35 cellular contexts compared by ENCODE assay signal in genomic region chr7:117158941-117159705, GRCh38.
DNase-seq lines count a peak whose midpoint lies in the region; ATAC-seq, FAIRE-seq and TF ChIP-seq lines count a peak whose summit lies in the region.
"Had no signal": no experiment of that assay in that cellular context is flagged by ENCODE, and none has a peak within 500 bp of the region (broad histone marks: within the 10 kb centered on the region; RNA-seq: fewer than 3 reads in every experiment).

No MANE protein-coding gene starts in this region.

- TF ChIP-seq POLR2A in GM18505 (IDR thresholded peaks at IDR 0.05; ENCODE audit: borderline replicate concordance, extremely low read depth, insufficient read depth, insufficient read length), result no peak
- no peak for TF ChIP-seq POLR2A in lower leg skin (IDR thresholded peaks at IDR 0.05)

- no peak for FAIRE-seq in astrocyte (lab: Jason Lieb, UNC)
- FAIRE-seq: A549, G401.6, GM18507, small intestine had no signal

- no peaks in the 10 kb centered on the region for H3K27me3 Mint-ChIP-seq in astrocyte (ENCODE audit: low read depth, unreplicated experiment)
- H3K27me3 Mint-ChIP-seq: activated CD4-positive, alpha-beta T cell treated with anti-CD3 and anti-CD28 coated beads, Interleukin-2, amount 10 ng/mL, durations not matched to agents 7 days and 5 days; activated naive CD8-positive, alpha-beta T cell treated with anti-CD3 and anti-CD28 coated beads, Interleukin-2, amount 50 U/mL, for 24 hours; effector memory CD8-positive, alpha-beta T cell; naive B cell had no signal

- H3K27ac ChIP-seq in GM23248, result peak overlapping the region; percentile 89
- H3K27ac ChIP-seq in astrocyte (ENCODE audit: low read depth, low read length), result peak overlapping the region; percentile 16
- H3K27ac ChIP-seq: A549; BLaER1 treated with 17β-estradiol and CSF1 and Interleukin-3, amounts not matched to agents 10 nM and 100 nM; breast epithelium; gastrocnemius medialis; Peyer's patch; stomach had no signal

- peaks cover 46% of the 10 kb centered on the region for H3F3A ChIP-seq in GM23248 (ENCODE audit: insufficient read depth)

- peaks cover 10% of the 10 kb centered on the region for H3K4me1 Mint-ChIP-seq in astrocyte (ENCODE audit: low read depth, unreplicated experiment)
- H3K4me1 Mint-ChIP-seq: activated CD4-positive, alpha-beta T cell treated with anti-CD3 and anti-CD28 coated beads, Interleukin-2, amount 10 ng/mL, durations not matched to agents 7 days and 5 days; activated naive CD8-positive, alpha-beta T cell treated with anti-CD3 and anti-CD28 coated beads, Interleukin-2, amount 50 U/mL, for 24 hours; naive B cell; WTC11 had no signal

- H2AFZ ChIP-seq in GM23248 (no peak overlapping the region), astrocyte (ENCODE audit: low read depth, low read length) (no peak overlapping the region)

- no peaks in the 10 kb centered on the region for H3K9me2 ChIP-seq in GM23248 (ENCODE audit: insufficient read depth)

- no peaks in the 10 kb centered on the region for H3K36me3 Mint-ChIP-seq in astrocyte (ENCODE audit: low read depth, unreplicated experiment)
- H3K36me3 Mint-ChIP-seq: naive B cell, WTC11 had no signal

- in situ Hi-C loops in GM23248 (cut with MboI) (no loop called here), HAP-1 (cut with MboI; ENCODE audit: low sequenced_read_pairs) (no loop called here)

- H3K79me2 ChIP-seq in GM23248 (ENCODE audit: insufficient read depth) (no peaks in the 10 kb centered on the region), astrocyte (ENCODE audit: insufficient read depth, low read length) (no peaks in the 10 kb centered on the region)

- H4K20me1 ChIP-seq in GM23248 (ENCODE audit: insufficient read depth) (no peaks in the 10 kb centered on the region), astrocyte (ENCODE audit: insufficient read depth, low read length) (no peaks in the 10 kb centered on the region)
- H4K20me1 ChIP-seq: BLaER1 treated with 17β-estradiol and CSF1 and Interleukin-3, amounts not matched to agents 10 nM and 100 nM had no signal

- H3K36me3 ChIP-seq in GM23248 (ENCODE audit: low read depth), result no peaks in the 10 kb centered on the region
- no peaks in the 10 kb centered on the region for H3K36me3 ChIP-seq in astrocyte (ENCODE audit: insufficient read depth, low read length)
- no peaks in the 10 kb centered on the region for H3K36me3 ChIP-seq in HAP-1 (replicated peaks)
- H3K36me3 ChIP-seq: BLaER1 treated with 17β-estradiol and CSF1 and Interleukin-3, amounts not matched to agents 10 nM and 100 nM; breast epithelium; gastrocnemius medialis; Peyer's patch; tibial artery had no signal

- H3K4me3 Mint-ChIP-seq in astrocyte (ENCODE audit: unreplicated experiment), result no peak overlapping the region
- H3K4me3 Mint-ChIP-seq: activated CD4-positive, alpha-beta T cell treated with anti-CD3 and anti-CD28 coated beads, Interleukin-2, amount 10 ng/mL, durations not matched to agents 7 days and 5 days; activated naive CD8-positive, alpha-beta T cell treated with anti-CD3 and anti-CD28 coated beads, Interleukin-2, amount 50 U/mL, for 24 hours; activated T-cell treated with anti-CD3 and anti-CD28 coated beads, Interleukin-2, amount 50 U/mL, for 4 hours; effector memory CD8-positive, alpha-beta T cell; naive B cell; WTC11 had no signal

- peak overlapping the region; percentile 68 for H3K4me2 ChIP-seq in GM23248 (ENCODE audit: unreplicated experiment)
- H3K4me2 ChIP-seq in astrocyte (ENCODE audit: low read length), result no peak overlapping the region
- H3K4me2 ChIP-seq: A549; BLaER1 treated with 17β-estradiol and CSF1 and Interleukin-3, amounts not matched to agents 10 nM and 100 nM had no signal

- no peaks in the 10 kb centered on the region for H3K9me3 ChIP-seq in GM23248 (ENCODE audit: low read depth)
- H3K9me3 ChIP-seq in astrocyte (ENCODE audit: insufficient read depth, low read depth, low read length), result no peaks in the 10 kb centered on the region
- no peaks in the 10 kb centered on the region for H3K9me3 ChIP-seq in HAP-1
- H3K9me3 ChIP-seq: A549; BLaER1 treated with 17β-estradiol and CSF1 and Interleukin-3, amounts not matched to agents 10 nM and 100 nM; breast epithelium; gastrocnemius medialis; Peyer's patch; stomach; tibial artery had no signal

- peak overlapping the region; percentile 14 for H3K27ac Mint-ChIP-seq in astrocyte (ENCODE audit: unreplicated experiment)
- H3K27ac Mint-ChIP-seq: activated CD4-positive, alpha-beta T cell treated with anti-CD3 and anti-CD28 coated beads, Interleukin-2, amount 10 ng/mL, durations not matched to agents 7 days and 5 days; activated naive CD8-positive, alpha-beta T cell treated with anti-CD3 and anti-CD28 coated beads, Interleukin-2, amount 50 U/mL, for 24 hours; effector memory CD8-positive, alpha-beta T cell; naive B cell; WTC11 had no signal

- intact Hi-C loops in lower leg skin (cut with DNase I; ENCODE audit: low total_unique reads), result no loop called here

- H3K4me1 ChIP-seq in GM23248 (ENCODE audit: insufficient read depth), result peaks cover 42% of the 10 kb centered on the region
- H3K4me1 ChIP-seq in astrocyte (ENCODE audit: insufficient read depth, low read length), result peaks cover 20% of the 10 kb centered on the region
- no peaks in the 10 kb centered on the region for H3K4me1 ChIP-seq in HAP-1
- H3K4me1 ChIP-seq: BLaER1 treated with 17β-estradiol and CSF1 and Interleukin-3, amounts not matched to agents 10 nM and 100 nM; breast epithelium; Peyer's patch had no signal

- no peaks in the 10 kb centered on the region for H3K9me3 Mint-ChIP-seq in astrocyte (ENCODE audit: unreplicated experiment)
- H3K9me3 Mint-ChIP-seq: activated CD4-positive, alpha-beta T cell treated with anti-CD3 and anti-CD28 coated beads, Interleukin-2, amount 10 ng/mL, durations not matched to agents 7 days and 5 days; activated naive CD8-positive, alpha-beta T cell treated with anti-CD3 and anti-CD28 coated beads, Interleukin-2, amount 50 U/mL, for 24 hours; activated T-cell treated with anti-CD3 and anti-CD28 coated beads, Interleukin-2, amount 50 U/mL, for 4 hours; effector memory CD8-positive, alpha-beta T cell; naive B cell; WTC11 had no signal

- ATAC-seq in GM18505 (IDR thresholded peaks at IDR 0.05; ENCODE audit: unreplicated experiment) (no peak), GM21381 (IDR thresholded peaks at IDR 0.05; ENCODE audit: unreplicated experiment) (no peak)
- ATAC-seq: A549; activated naive CD8-positive, alpha-beta T cell treated with anti-CD3 and anti-CD28 coated beads, Interleukin-2, amount 50 U/mL, for 24 hours; activated T-cell treated with anti-CD3 and anti-CD28 coated beads, Interleukin-2, amount 50 U/mL, for 4 hours; effector memory CD8-positive, alpha-beta T cell; gastrocnemius medialis; WTC11 had no signal

- H3K9ac ChIP-seq in GM23248 (peak overlapping the region; percentile 11; the same call in 1 of the 2 replicates), astrocyte (ENCODE audit: low read length) (no peak overlapping the region)
- H3K9ac ChIP-seq: BLaER1 treated with 17β-estradiol and CSF1 and Interleukin-3, amounts not matched to agents 10 nM and 100 nM had no signal

- 50% methylated on average over 4 of the region's 4 CpGs for WGBS in GM23248 (ENCODE audit: low coverage in 1 of 2, low lambda C conversion rate in 2 of 2, missing lambda C conversion rate in 2 of 2), 2 experiments
- WGBS in lower leg skin, 2 donors, result 80 to 82% methylated on average over 4 of the region's 4 CpGs

- peak; percentile 19 for DNase-seq in AG08395 (ENCODE audit: low spot score)
- DNase-seq in GM23248, result peak; percentile 57
- DNase-seq in astrocyte (ENCODE audit: low read depth), result peak; percentile 74
- peak; percentile 62 for DNase-seq in iris pigment epithelial cell (ENCODE audit: low read depth)
- no peak for DNase-seq in HAP-1 (ENCODE audit: low spot score in 2 of 2)
- no peak for DNase-seq in lower leg skin (ENCODE audit: low spot score in 2 of 2)
- DNase-seq: activated CD4-positive, alpha-beta T cell treated with anti-CD3 and anti-CD28 coated beads, Interleukin-2, amount 10 ng/mL, durations not matched to agents 7 days and 5 days; activated naive CD8-positive, alpha-beta T cell treated with anti-CD3 and anti-CD28 coated beads, Interleukin-2, amount 50 U/mL, for 24 hours; activated T-cell treated with anti-CD3 and anti-CD28 coated beads, Interleukin-2, amount 50 U/mL, for 4 hours; COR-L47; DMS53; effector memory CD8-positive, alpha-beta T cell; gastrocnemius medialis; naive B cell; NCI-H1092; NCI-H187; NCI-H2227 treated with DMSO at 0.1 percent for 48 hours; NCI-H526 treated with DMSO at 0.1 percent for 48 hours; nucleus accumbens; Peyer's patch; SHP77 treated with DMSO at 0.1 percent for 48 hours; small intestine; stimulated activated CD4-positive, alpha-beta T cell treated with anti-CD3 and anti-CD28 coated beads, Interleukin-1b, Interleukin-23, amount 100 ng/mL, for 48 hours; stimulated activated CD8-positive, alpha-beta memory T cell treated with anti-CD3 and anti-CD28 coated beads, Interleukin-4, amount 100 ng/mL, for 48 hours; stomach; tibial artery had no signal

- no peak for TF ChIP-seq CTCF in astrocyte (IDR thresholded peaks at IDR 0.05; ENCODE audit: insufficient read depth, low read depth, low read length)
- no peak for TF ChIP-seq CTCF in lower leg skin (IDR thresholded peaks at IDR 0.05)

- H3K4me3 ChIP-seq in GM23248 (no peak overlapping the region), astrocyte (ENCODE audit: insufficient read depth, low read depth, low read length) (no peak overlapping the region), HAP-1 (no peak overlapping the region), lower leg skin (ENCODE audit: low read depth, poor library complexity, severe bottlenecking) (no peak overlapping the region)
- H3K4me3 ChIP-seq: A549; BLaER1 treated with 17β-estradiol and CSF1 and Interleukin-3, amounts not matched to agents 10 nM and 100 nM; breast epithelium; coronary artery; gastrocnemius medialis; Peyer's patch; stomach; tibial artery had no signal

- H3K27me3 ChIP-seq in GM23248 (replicated peaks; ENCODE audit: insufficient read depth), result no peaks in the 10 kb centered on the region
- no peaks in the 10 kb centered on the region for H3K27me3 ChIP-seq in astrocyte (ENCODE audit: insufficient read depth, low read length)
- H3K27me3 ChIP-seq in HAP-1 (ENCODE audit: low read depth), result no peaks in the 10 kb centered on the region
- H3K27me3 ChIP-seq: BLaER1 treated with 17β-estradiol and CSF1 and Interleukin-3, amounts not matched to agents 10 nM and 100 nM; breast epithelium; gastrocnemius medialis; Peyer's patch; stomach; tibial artery had no signal

Comparison
In these comparisons a context has a peak if more than half of its experiments do, and no peak if none do; other contexts are left out.
1. DNase-seq: peak in AG08395 (single experiment), GM23248 (single experiment), astrocyte (single experiment) and iris pigment epithelial cell (single experiment); none in HAP-1 (0 of 2) and lower leg skin (0 of 2).